Comparison of ENCODE assay signal across 12 cellular contexts in the genomic region with DNA sequence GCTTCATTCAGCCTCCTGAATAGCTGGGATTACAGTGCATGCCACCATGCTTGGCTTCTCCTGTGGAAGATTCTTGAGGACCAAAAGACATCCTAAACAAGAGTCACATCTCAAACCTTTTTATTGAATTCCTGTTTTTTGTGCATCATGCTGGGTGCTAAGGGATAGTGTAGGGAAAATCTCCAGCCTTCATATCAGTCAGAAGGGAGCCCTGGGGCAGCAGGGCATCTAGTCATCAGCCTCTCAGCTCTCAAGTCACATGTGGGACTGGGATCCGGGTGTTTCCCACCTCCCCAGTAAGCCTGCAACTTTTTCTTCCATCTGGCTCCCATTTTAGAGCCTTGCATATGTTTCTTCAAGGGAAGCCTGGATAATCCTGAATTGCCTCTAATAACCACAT. TPM values are rescaled to one million over a fixed set of nuclear protein-coding genes. Genes with fewer than 3 reads are reported as not detected.
DNase-seq lines count a peak whose midpoint lies in the region; ATAC-seq lines count a peak whose summit lies in the region.
"Had no signal": no experiment of that assay in that cellular context is flagged by ENCODE, and none has a peak within 500 bp of the region (broad histone marks: within the 10 kb centered on the region; RNA-seq: fewer than 3 reads in every experiment).

No MANE protein-coding gene starts in this region.

- H3K27me3 Mint-ChIP-seq in activated CD8-positive, alpha-beta memory T cell treated with anti-CD3 and anti-CD28 coated beads, Interleukin-2, amount 10 ng/mL, durations not matched to agents 7 days and 5 days = no peaks in the 10 kb centered on the region

- H3K27ac Mint-ChIP-seq in activated CD8-positive, alpha-beta memory T cell treated with anti-CD3 and anti-CD28 coated beads, Interleukin-2, amount 10 ng/mL, durations not matched to agents 7 days and 5 days = no peak overlapping the region
- H3K27ac Mint-ChIP-seq: B cell; CD8-positive, alpha-beta T cell had no signal

- no peak for ATAC-seq in activated CD8-positive, alpha-beta memory T cell treated with anti-CD3 and anti-CD28 coated beads, Interleukin-2, amount 10 ng/mL, durations not matched to agents 7 days and 5 days
- ATAC-seq in left lobe of liver (no peak), HG03469 (IDR thresholded peaks at IDR 0.05; ENCODE audit: unreplicated experiment) (no peak)
- ATAC-seq: CD8-positive, alpha-beta T cell had no signal

- no peaks in the 10 kb centered on the region for H3K9me3 Mint-ChIP-seq in activated CD8-positive, alpha-beta memory T cell treated with anti-CD3 and anti-CD28 coated beads, Interleukin-2, amount 10 ng/mL, durations not matched to agents 7 days and 5 days (ENCODE audit: low read depth)
- H3K9me3 Mint-ChIP-seq: CD8-positive, alpha-beta T cell had no signal

- peak; percentile 22 for DNase-seq in activated CD8-positive, alpha-beta memory T cell treated with anti-CD3 and anti-CD28 coated beads, Interleukin-2, amount 10 ng/mL, durations not matched to agents 7 days and 5 days
- no peak for DNase-seq in activated CD8-positive, alpha-beta memory T cell treated with anti-CD3 and anti-CD28 coated beads, Interleukin-2, amount 50 U/mL, for 48 hours
- DNase-seq in ecto neural progenitor cell (ENCODE audit: low spot score) = peak; percentile 24
- peak; percentile 6 for DNase-seq in left lobe of liver (ENCODE audit: low spot score)
- DNase-seq in H4 (ENCODE audit: low spot score) = no peak
- DNase-seq: Calu3, DMS79 treated with DMSO at 0.1 percent for 48 hours, GF-D8 had no signal

- H3K36me3 Mint-ChIP-seq in activated CD8-positive, alpha-beta memory T cell treated with anti-CD3 and anti-CD28 coated beads, Interleukin-2, amount 10 ng/mL, durations not matched to agents 7 days and 5 days = no peaks in the 10 kb centered on the region
- H3K36me3 Mint-ChIP-seq: CD8-positive, alpha-beta T cell had no signal

- H3K4me1 Mint-ChIP-seq in activated CD8-positive, alpha-beta memory T cell treated with anti-CD3 and anti-CD28 coated beads, Interleukin-2, amount 10 ng/mL, durations not matched to agents 7 days and 5 days = peaks cover 27% of the 10 kb centered on the region

- H3K4me3 Mint-ChIP-seq in activated CD8-positive, alpha-beta memory T cell treated with anti-CD3 and anti-CD28 coated beads, Interleukin-2, amount 10 ng/mL, durations not matched to agents 7 days and 5 days = no peak overlapping the region
- H3K4me3 Mint-ChIP-seq: B cell; CD8-positive, alpha-beta T cell had no signal

- CTCF ChIA-PET in activated CD8-positive, alpha-beta memory T cell treated with anti-CD3 and anti-CD28 coated beads, Interleukin-2, amount 10 ng/mL, durations not matched to agents 7 days and 5 days (lab: Charles Lee) = interaction anchor here (0.7 to 8.9 kb wide), 3 partner anchors 21 to 59 kb away, joined by 3 to 156 read pairs (median 4); no protein-coding TSS in a partner anchor

RNA-seq across cellular contexts. Expression of gene OASL, which starts 25.1 kb away (rescaled TPM):
- 100 to 1,000 TPM in 1 of 2 experiments, 10 to 100 TPM in 1; 55.3 to 135 TPM for total RNA-seq in activated CD8-positive, alpha-beta memory T cell treated with anti-CD3 and anti-CD28 coated beads, Interleukin-2, amount 10 ng/mL, durations not matched to agents 7 days and 5 days
- total RNA-seq in left lobe of liver = 2.5 TPM
- total RNA-seq in H4 (2014; rRNA removed; shearing (Covaris generic)) = 5.3 and 9.2 TPM in 2 replicates
- total RNA-seq: H1 had no signal

RNA-seq across cellular contexts. Expression of gene C12orf43, which starts 47.8 kb away (rescaled TPM):
- total RNA-seq in activated CD8-positive, alpha-beta memory T cell treated with anti-CD3 and anti-CD28 coated beads, Interleukin-2, amount 10 ng/mL, durations not matched to agents 7 days and 5 days = 10 to 100 TPM; 16.4 to 24.6 TPM
- 8.0 TPM for total RNA-seq in left lobe of liver
- 8.1 and 15.5 TPM in 2 replicates for total RNA-seq in H4 (2014; rRNA removed; shearing (Covaris generic))

Comparison
In these comparisons a context has a peak if more than half of its experiments do, and no peak if none do; other contexts are left out.
1. DNase-seq: peak in activated CD8-positive, alpha-beta memory T cell treated with anti-CD3 and anti-CD28 coated beads, Interleukin-2, amount 10 ng/mL, durations not matched to agents 7 days and 5 days (single experiment), ecto neural progenitor cell (single experiment) and left lobe of liver (single experiment); none in activated CD8-positive, alpha-beta memory T cell treated with anti-CD3 and anti-CD28 coated beads, Interleukin-2, amount 50 U/mL, for 48 hours (single experiment) and H4 (single experiment).